In genomic region chr2:48715042-48715899, GRCh38 we compare ENCODE assay signal across 1 cellular context.
TF ChIP-seq lines count a peak whose summit lies in the region.

No MANE protein-coding gene starts in this region.

TF ChIP-seq in K562, 482 proteins besides CTCF, POLR2A, EP300 and RAD21 (continued from another document):
- no peak for TF ChIP-seq SAP30 (IDR thresholded peaks at IDR 0.05; ENCODE audit: borderline replicate concordance, insufficient read depth, low read depth, low read length, poor library complexity, severe bottlenecking)
- no peak for TF ChIP-seq MXI1 (IDR thresholded peaks at IDR 0.05; ENCODE audit: low read depth, low read length)
- TF ChIP-seq ZNF239 (CRISPR knock-in tag; IDR thresholded peaks at IDR 0.05), result no peak
- no peak for TF ChIP-seq ZNF316 (IDR thresholded peaks at IDR 0.05)
